10 cellular contexts compared by ENCODE assay signal in the genomic region with DNA sequence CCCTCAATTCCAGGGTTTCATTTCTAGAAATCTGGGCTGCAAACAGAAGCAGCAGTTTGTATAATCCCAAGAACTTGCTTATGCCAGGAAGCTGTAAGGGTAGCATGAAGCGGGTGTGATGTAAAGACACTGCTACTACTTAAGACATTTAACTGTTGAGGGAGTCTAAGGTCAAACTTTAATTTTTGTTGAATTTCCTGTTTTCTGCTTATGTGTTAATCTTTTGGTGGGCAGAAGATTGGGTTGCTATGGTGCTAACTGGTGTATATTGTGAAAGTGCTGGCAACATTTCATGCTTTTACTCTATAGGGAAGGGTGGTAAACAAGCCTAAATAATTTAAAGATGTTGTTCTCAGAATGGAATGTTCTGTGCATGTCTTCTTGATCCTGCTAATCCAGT. TPM values are rescaled to one million over a fixed set of nuclear protein-coding genes. Genes with fewer than 3 reads are reported as not detected.
DNase-seq lines count a peak whose midpoint lies in the region; ATAC-seq and TF ChIP-seq lines count a peak whose summit lies in the region.
"Had no signal": no experiment of that assay in that cellular context is flagged by ENCODE, and none has a peak within 500 bp of the region (broad histone marks: within the 10 kb centered on the region; RNA-seq: fewer than 3 reads in every experiment).

No MANE protein-coding gene starts in this region.

- H3K4me1 Mint-ChIP-seq in CD4-positive, CD25-positive, alpha-beta regulatory T cell: peaks cover 39 to 74% (median 61%) of the 10 kb centered on the region in 4 donors
- H3K4me1 Mint-ChIP-seq in nephron progenitor cell: peaks cover 44% of the 10 kb centered on the region

- H3K27me3 Mint-ChIP-seq in CD4-positive, CD25-positive, alpha-beta regulatory T cell: no peaks in the 10 kb centered on the region
- peaks cover 37% of the 10 kb centered on the region for H3K27me3 Mint-ChIP-seq in nephron progenitor cell (ENCODE audit: low read depth, poor library complexity)

- H3K27ac ChIP-seq in CD4-positive, CD25-positive, alpha-beta regulatory T cell (ENCODE audit: insufficient read depth, low read length, poor library complexity, severe bottlenecking): no peak overlapping the region
- H3K27ac ChIP-seq in coronary artery (no peak overlapping the region), left lung (peak overlapping the region in 1 of 2 donors; percentile 37)

- H3K36me3 Mint-ChIP-seq in CD4-positive, CD25-positive, alpha-beta regulatory T cell: no peaks in the 10 kb centered on the region
- H3K36me3 Mint-ChIP-seq in nephron progenitor cell (ENCODE audit: low read depth): no peaks in the 10 kb centered on the region

- peak overlapping the region; percentile 79 for H3K4me3 ChIP-seq in CD4-positive, CD25-positive, alpha-beta regulatory T cell (ENCODE audit: low read depth, low read length)
- H3K4me3 ChIP-seq in NB4 (ENCODE audit: low read depth, low read length): peak overlapping the region; percentile 2
- peak overlapping the region; percentile 99 for H3K4me3 ChIP-seq in coronary artery
- peak overlapping the region in 1 of 2 donors; percentile 98 for H3K4me3 ChIP-seq in left lung

- intact Hi-C loops in left lung (cut with DNase I): no loop called here

- DNase-seq in CD4-positive, CD25-positive, alpha-beta regulatory T cell: peak in 1 of 3 donors; percentile 21
- DNase-seq in NB4 (ENCODE audit: low read depth): peak; percentile 69
- DNase-seq in coronary artery (ENCODE audit: low spot score): no peak
- no peak for DNase-seq in nephron progenitor cell
- no peak for DNase-seq in left lung
- DNase-seq in NCI-H2227 (lab: John Stamatoyannopoulos, UW; ENCODE audit: unreplicated experiment): no peak
- DNase-seq: DMS53, NCI-H526 treated with DMSO at 0.1 percent for 48 hours had no signal

- H3K36me3 ChIP-seq in CD4-positive, CD25-positive, alpha-beta regulatory T cell (ENCODE audit: control insufficient read depth, insufficient read depth, low read length): no peaks in the 10 kb centered on the region
- no peaks in the 10 kb centered on the region for H3K36me3 ChIP-seq in left lung

- H3K9me3 Mint-ChIP-seq in CD4-positive, CD25-positive, alpha-beta regulatory T cell: no peaks in the 10 kb centered on the region
- no peaks in the 10 kb centered on the region for H3K9me3 Mint-ChIP-seq in nephron progenitor cell

- no peak for TF ChIP-seq POLR2A in NB4 (IDR thresholded peaks at IDR 0.05; ENCODE audit: extremely low read depth, insufficient read length)

- peaks cover 39% of the 10 kb centered on the region for H3K4me1 ChIP-seq in CD4-positive, CD25-positive, alpha-beta regulatory T cell (ENCODE audit: control insufficient read depth, insufficient read depth, low read length, poor library complexity, severe bottlenecking)
- peaks cover 0 to 67% of the 10 kb centered on the region in 2 donors for H3K4me1 ChIP-seq in left lung

- no peak for ATAC-seq in CD4-positive, CD25-positive, alpha-beta regulatory T cell (ENCODE audit: low read depth in 2 of 2)
- no peak for ATAC-seq in left lung
- ATAC-seq in GM18517 (IDR thresholded peaks at IDR 0.05; ENCODE audit: unreplicated experiment): no peak
- no peak for ATAC-seq in GM19035 (IDR thresholded peaks at IDR 0.05; ENCODE audit: unreplicated experiment)

- no peaks in the 10 kb centered on the region for H3K27me3 ChIP-seq in CD4-positive, CD25-positive, alpha-beta regulatory T cell (ENCODE audit: control insufficient read depth, insufficient read depth, low read length)
- H3K27me3 ChIP-seq in left lung: no peaks in the 10 kb centered on the region

- H3K4me3 Mint-ChIP-seq in CD4-positive, CD25-positive, alpha-beta regulatory T cell: peak overlapping the region; percentile 79 to 96 (median 92)
- H3K4me3 Mint-ChIP-seq in nephron progenitor cell: peak overlapping the region; percentile 85

- no peaks in the 10 kb centered on the region for H3K9me3 ChIP-seq in CD4-positive, CD25-positive, alpha-beta regulatory T cell (ENCODE audit: control insufficient read depth in 2 of 2, low read length in 2 of 2)
- H3K9me3 ChIP-seq in left lung: no peaks in the 10 kb centered on the region

- no peak for TF ChIP-seq CTCF in NB4 (IDR thresholded peaks at IDR 0.05; ENCODE audit: low read depth, low read length)
- no peak for TF ChIP-seq CTCF in coronary artery (IDR thresholded peaks at IDR 0.05)
- no peak for TF ChIP-seq CTCF in nephron progenitor cell (IDR thresholded peaks at IDR 0.05)
- no peak for TF ChIP-seq CTCF in left lung (IDR thresholded peaks at IDR 0.05)

- H3K27ac Mint-ChIP-seq in CD4-positive, CD25-positive, alpha-beta regulatory T cell: peak overlapping the region in 2 of 3 donors; percentile 65 to 85
- no peak overlapping the region for H3K27ac Mint-ChIP-seq in nephron progenitor cell

RNA-seq across cellular contexts. Expression of gene NCOA1, which starts 2.7 kb away (rescaled TPM):
- total RNA-seq in CD4-positive, CD25-positive, alpha-beta regulatory T cell: 53.6 TPM
- polyA plus RNA-seq in CD4-positive, CD25-positive, alpha-beta regulatory T cell: 10 to 100 TPM in 3 of 4 donors, 1 to 10 TPM in 1; 9.0 to 20.9 (median 12.7) TPM
- total RNA-seq in left lung: 10 to 100 TPM; 32.6 to 38.2 TPM
